ENCODE assay signal across 9 cellular contexts in genomic region chr16:85675528-85675927, GRCh38. TPM values are rescaled to one million over a fixed set of nuclear protein-coding genes. Genes with fewer than 3 reads are reported as not detected.
DNase-seq lines count a peak whose midpoint lies in the region; ATAC-seq, FAIRE-seq and TF ChIP-seq lines count a peak whose summit lies in the region.
"Had no signal": no experiment of that assay in that cellular context is flagged by ENCODE, and none has a peak within 500 bp of the region (broad histone marks: within the 10 kb centered on the region; RNA-seq: fewer than 3 reads in every experiment).

No MANE protein-coding gene starts in this region.

- no peaks in the 10 kb centered on the region for H3K36me3 Mint-ChIP-seq in activated naive CD8-positive, alpha-beta T cell
- H3K36me3 Mint-ChIP-seq in activated naive CD8-positive, alpha-beta T cell treated with anti-CD3 and anti-CD28 coated beads for 36 hours: peaks cover 17% of the 10 kb centered on the region

- H3K9me3 ChIP-seq in NT2/D1 (ENCODE audit: insufficient read depth, low read length) (no peaks in the 10 kb centered on the region), endothelial cell of umbilical vein (replicated peaks; ENCODE audit: control insufficient read depth, insufficient read depth, low read length) (no peaks in the 10 kb centered on the region)

- no peaks in the 10 kb centered on the region for H3K9me1 ChIP-seq in endothelial cell of umbilical vein (replicated peaks; ENCODE audit: control insufficient read depth, extremely low read depth, insufficient read depth, low read length)

- peaks cover 4% of the 10 kb centered on the region for H3K4me1 Mint-ChIP-seq in activated naive CD8-positive, alpha-beta T cell (ENCODE audit: low read depth)
- peaks cover 16% of the 10 kb centered on the region for H3K4me1 Mint-ChIP-seq in activated naive CD8-positive, alpha-beta T cell treated with anti-CD3 and anti-CD28 coated beads for 36 hours

- H3K9ac ChIP-seq in NT2/D1 (ENCODE audit: insufficient read length, low read depth) (no peak overlapping the region), endothelial cell of umbilical vein (replicated peaks; ENCODE audit: extremely low read depth, insufficient read depth, low read length) (no peak overlapping the region)

- no peaks in the 10 kb centered on the region for H4K20me1 ChIP-seq in endothelial cell of umbilical vein (replicated peaks; ENCODE audit: control insufficient read depth, extremely low read depth, insufficient read depth, low read length)

- BruUV-seq in endothelial cell of umbilical vein (replicated peaks; lab: Mats Ljungman, UMichigan): no TSS peak

- no peaks in the 10 kb centered on the region for H3K9me3 Mint-ChIP-seq in activated naive CD8-positive, alpha-beta T cell (ENCODE audit: low read depth)
- H3K9me3 Mint-ChIP-seq in activated naive CD8-positive, alpha-beta T cell treated with anti-CD3 and anti-CD28 coated beads for 36 hours: no peaks in the 10 kb centered on the region

- no peaks in the 10 kb centered on the region for H3K79me2 ChIP-seq in endothelial cell of umbilical vein (ENCODE audit: control insufficient read depth, insufficient read depth, low read length)

- H3K36me3 ChIP-seq in NT2/D1 (ENCODE audit: insufficient read depth, insufficient read length, low read length) (peaks cover 91% of the 10 kb centered on the region), endothelial cell of umbilical vein (ENCODE audit: control insufficient read depth in 2 of 2, extremely low read depth in 1 of 2, insufficient read depth in 2 of 2, low read length in 2 of 2) (peaks cover 0 to 3% of the 10 kb centered on the region in 2 experiments)

- H3K4me3 ChIP-seq in NT2/D1 (ENCODE audit: insufficient read length, low read depth) (no peak overlapping the region), endothelial cell of umbilical vein (replicated peaks in 1 of 3; ENCODE audit: insufficient read depth in 1 of 3, low read depth in 1 of 3, low read length in 3 of 3) (no peak overlapping the region)

- intact Hi-C loops in endothelial cell of umbilical vein (cut with micrococcal nuclease): loop anchor here (1.0 kb wide), 1 partner anchor 43 kb away; no protein-coding TSS in a partner anchor

- CTCF ChIA-PET in endothelial cell of umbilical vein (lab: Charles Lee): interaction anchor here (0.7 to 8.1 kb wide), 13 partner anchors 10 to 280 kb away, joined by 3 to 73 read pairs (median 4); partner anchors contain the start of gene GINS2

- H3K4me2 ChIP-seq in endothelial cell of umbilical vein (ENCODE audit: insufficient read depth, low read length): no peak overlapping the region

- TF ChIP-seq POLR2A in endothelial cell of umbilical vein (IDR thresholded peaks at IDR 0.05; ENCODE audit: low read depth, low read length): no peak

- H3K4me1 ChIP-seq in NT2/D1 (ENCODE audit: insufficient read depth, insufficient read length): no peaks in the 10 kb centered on the region
- H3K4me1 ChIP-seq in endothelial cell of umbilical vein (ENCODE audit: control insufficient read depth, extremely low read depth, insufficient read depth, low read length): peaks cover 14% of the 10 kb centered on the region

- POLR2A ChIA-PET in endothelial cell of umbilical vein (lab: Charles Lee): no interaction called here

- peak; percentile 29 to 46 for TF ChIP-seq CTCF in endothelial cell of umbilical vein (IDR thresholded peaks at IDR 0.05; ENCODE audit: extremely low read depth in 1 of 2, insufficient read depth in 1 of 2, low read depth in 1 of 2, low read length in 2 of 2)

- H3K27me3 ChIP-seq in NT2/D1 (ENCODE audit: insufficient read depth, insufficient read length) (no peaks in the 10 kb centered on the region), endothelial cell of umbilical vein (ENCODE audit: control insufficient read depth in 2 of 2, insufficient read depth in 2 of 2, low read length in 2 of 2) (no peaks in the 10 kb centered on the region)

- FAIRE-seq in endothelial cell of umbilical vein (lab: Jason Lieb, UNC): peak; percentile 83

- H3K27me3 Mint-ChIP-seq in activated naive CD8-positive, alpha-beta T cell: no peaks in the 10 kb centered on the region
- no peaks in the 10 kb centered on the region for H3K27me3 Mint-ChIP-seq in activated naive CD8-positive, alpha-beta T cell treated with anti-CD3 and anti-CD28 coated beads for 36 hours

- peak overlapping the region; percentile 10 for H3K27ac Mint-ChIP-seq in activated naive CD8-positive, alpha-beta T cell
- H3K27ac Mint-ChIP-seq in activated naive CD8-positive, alpha-beta T cell treated with anti-CD3 and anti-CD28 coated beads for 36 hours: no peak overlapping the region

- H2AFZ ChIP-seq in endothelial cell of umbilical vein (ENCODE audit: low read depth, low read length): no peak overlapping the region

- DNase-seq in activated naive CD8-positive, alpha-beta T cell treated with anti-CD3 and anti-CD28 coated beads for 36 hours: no peak
- DNase-seq in NT2/D1 (ENCODE audit: low read depth, low spot score): peak; percentile 32
- DNase-seq in endothelial cell of umbilical vein (ENCODE audit: low read depth, low spot score): peak; percentile 41
- DNase-seq in superior temporal gyrus (ENCODE audit: extremely low spot score): peak; percentile 62
- DNase-seq in SKM-1 treated with dmso at 0.1 percent for 144 hours (lab: John Stamatoyannopoulos, UW; ENCODE audit: unreplicated experiment): no peak
- no peak for DNase-seq in activated CD4-positive, CD25-positive, alpha-beta regulatory T cell (lab: John Stamatoyannopoulos, UW)

- H3K27ac ChIP-seq in endothelial cell of umbilical vein (ENCODE audit: insufficient read depth, low read depth, low read length): no peak overlapping the region

- dilution Hi-C loops in endothelial cell of umbilical vein (cut with MboI; ENCODE audit: extremely low pct_ligation_motif_present, low sequenced_read_pairs): no loop called here

- no peak for ATAC-seq in GM21529 (IDR thresholded peaks at IDR 0.05; ENCODE audit: unreplicated experiment)
- ATAC-seq: Right ventricle myocardium inferior had no signal

- no peak overlapping the region for H3K4me3 Mint-ChIP-seq in activated naive CD8-positive, alpha-beta T cell
- no peak overlapping the region for H3K4me3 Mint-ChIP-seq in activated naive CD8-positive, alpha-beta T cell treated with anti-CD3 and anti-CD28 coated beads for 36 hours

TF ChIP-seq in endothelial cell of umbilical vein, 7 proteins besides CTCF, POLR2A, EP300 and RAD21:
- TF ChIP-seq MAX (IDR thresholded peaks at IDR 0.05; ENCODE audit: insufficient read depth, insufficient read length) (peak; percentile 18), EZH2 (IDR thresholded peaks at IDR 0.05; ENCODE audit: borderline replicate concordance, low read depth, low read length, severe bottlenecking) (no peak)

RNA-seq across cellular contexts. Expression of gene GINS2, which starts 13.2 kb away (rescaled TPM):
- 10 to 100 TPM; 71.5 to 74.1 TPM for total RNA-seq in activated naive CD8-positive, alpha-beta T cell treated with anti-CD3 and anti-CD28 coated beads for 36 hours
- 24.1 and 26.7 TPM in 2 replicates for total RNA-seq in endothelial cell of umbilical vein
- 7.9 and 10.4 TPM in 2 replicates for polyA plus RNA-seq in endothelial cell of umbilical vein
- polyA plus RNA-seq in endothelial cell of umbilical vein (2011; cell fraction: cytosol; rRNA removed): 16.3 and 21.1 TPM in 2 replicates
- 8.7 and 10.3 TPM in 2 replicates for polyA plus RNA-seq in endothelial cell of umbilical vein (2011; cell fraction: nucleus; rRNA removed)
- 11.9 and 17.0 TPM in 2 replicates for polyA plus RNA-seq in endothelial cell of umbilical vein (2012)
- polyA minus RNA-seq in endothelial cell of umbilical vein: 6.2 and 7.5 TPM in 2 replicates
- polyA minus RNA-seq in endothelial cell of umbilical vein (2011; cell fraction: cytosol; rRNA and poly(A)+ RNA removed): 20.0 TPM
- 3.1 and 5.2 TPM in 2 replicates for polyA minus RNA-seq in endothelial cell of umbilical vein (2011; cell fraction: nucleus; rRNA and poly(A)+ RNA removed)

Comparison
In these comparisons a context has a peak if more than half of its experiments do, and no peak if none do; other contexts are left out.
1. DNase-seq: peak in NT2/D1 (single experiment), endothelial cell of umbilical vein (single experiment) and superior temporal gyrus (single experiment); none in activated naive CD8-positive, alpha-beta T cell treated with anti-CD3 and anti-CD28 coated beads for 36 hours (single experiment), SKM-1 treated with dmso at 0.1 percent for 144 hours (single experiment) and activated CD4-positive, CD25-positive, alpha-beta regulatory T cell (0 of 4).